Comparison of ENCODE assay signal across 23 cellular contexts in the genomic region with DNA sequence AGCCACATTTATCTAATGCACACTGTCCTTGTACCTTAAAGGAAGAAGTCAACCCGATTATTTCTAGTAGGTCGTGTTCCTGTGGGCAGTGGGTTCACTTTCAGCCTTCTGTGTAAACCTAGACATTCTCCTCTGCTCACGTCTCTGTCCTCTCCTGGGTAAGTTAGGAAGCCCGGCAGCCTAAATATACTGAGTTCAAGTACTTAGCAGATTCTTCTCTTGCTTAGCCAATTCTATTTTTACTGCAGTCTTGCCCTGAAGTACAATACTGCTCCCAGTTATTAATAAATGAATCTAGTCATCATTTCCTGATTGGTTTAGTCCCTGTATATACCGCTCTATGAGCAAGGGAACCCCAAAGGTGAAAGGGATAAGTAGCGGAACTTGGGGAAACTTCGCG.
"Had no signal": no experiment of that assay in that cellular context is flagged by ENCODE, and none has a peak within 500 bp of the region (broad histone marks: within the 10 kb centered on the region; RNA-seq: fewer than 3 reads in every experiment).

No MANE protein-coding gene starts in this region.

- H3K4me1 ChIP-seq: neural progenitor cell, parathyroid adenoma, psoas muscle, spleen, suprapubic skin, tibial artery, upper lobe of right lung had no signal

- DNase-seq: islet precursor cell; mesendoderm; naive B cell; natural killer cell; nephron progenitor cell; occipital lobe; psoas muscle; small intestine; spleen; stimulated activated CD4-positive, alpha-beta T cell treated with anti-CD3 and anti-CD28 coated beads, Interleukin-4, amount 100 ng/mL, for 24 hours; stimulated activated naive CD4-positive, alpha-beta T cell; tibial artery; trophoblast cell; upper lobe of right lung had no signal

- ATAC-seq: left lobe of liver; natural killer cell; psoas muscle; sciatic nerve; stimulated activated effector memory CD8-positive, alpha-beta T cell treated with anti-CD3 and anti-CD28 coated beads, Interleukin-12 subunit alpha, Interleukin-12 subunit beta, amount 100 ng/mL, for 72 hours; upper lobe of right lung had no signal

- H3K36me3 ChIP-seq: neural progenitor cell, neutrophil, spleen, suprapubic skin, thoracic aorta, tibial artery, upper lobe of right lung had no signal

- H2AFZ ChIP-seq: neural progenitor cell, parathyroid adenoma had no signal

- H3K79me2 ChIP-seq: parathyroid adenoma had no signal

- H3K4me3 ChIP-seq: lung, neural progenitor cell, psoas muscle, spleen, suprapubic skin, thoracic aorta, tibial artery, upper lobe of right lung had no signal

- H3K9me3 ChIP-seq: neutrophil, psoas muscle, suprapubic skin, upper lobe of right lung had no signal

- H3K27me3 ChIP-seq: neural progenitor cell, neutrophil, spleen, suprapubic skin, tibial artery, upper lobe of right lung had no signal

- H3K4me2 ChIP-seq: neural progenitor cell had no signal

- H3K27ac ChIP-seq: neural progenitor cell, neutrophil, parathyroid adenoma, psoas muscle, spleen, suprapubic skin, thoracic aorta, tibial artery, upper lobe of right lung had no signal
